1 cellular context compared by ENCODE assay signal in the genomic region with DNA sequence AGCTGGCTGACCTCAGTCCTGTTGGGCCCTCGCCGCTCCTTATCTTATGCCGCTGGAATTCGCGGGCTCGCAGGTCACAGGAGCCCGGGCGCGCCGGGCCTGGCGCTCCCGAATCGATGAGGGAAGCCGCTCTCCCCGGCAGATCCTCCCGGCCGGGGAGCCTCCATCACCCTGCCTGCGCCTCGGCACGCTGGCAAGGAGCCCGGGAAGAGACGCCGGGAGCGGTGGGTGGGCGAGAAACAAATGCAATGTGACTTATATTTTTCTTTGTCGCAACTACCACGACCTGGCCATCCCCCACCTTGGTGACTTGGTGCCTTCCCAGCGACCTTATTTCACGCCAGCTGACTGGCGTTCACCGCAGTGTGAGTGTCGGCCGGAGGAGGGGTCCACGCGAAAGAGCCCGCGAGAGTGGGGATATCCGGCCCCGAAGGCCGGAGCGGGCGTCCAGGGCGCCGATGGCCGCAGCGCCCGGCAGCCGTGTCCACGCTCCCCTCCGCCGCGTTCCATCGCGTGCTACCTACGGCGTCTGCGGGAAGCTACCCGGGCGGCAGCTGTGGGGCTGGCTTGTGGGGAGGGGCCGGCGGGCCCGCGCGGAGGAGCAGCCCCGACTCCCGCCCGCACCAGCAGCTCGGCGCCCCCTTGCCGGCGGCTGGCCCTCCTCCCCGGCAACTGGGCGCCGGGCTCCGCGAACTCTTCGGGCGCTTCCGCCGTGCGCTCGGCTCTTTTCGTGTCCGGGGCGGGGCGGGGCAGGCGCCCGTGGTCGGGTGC.
A peak's percentile ranks its signal among the peaks of the same experiment; 100 is the strongest.
TF ChIP-seq lines count a peak whose summit lies in the region.

No MANE protein-coding gene starts in this region.

TF ChIP-seq in HepG2, 621 proteins besides CTCF, POLR2A, EP300 and RAD21 (continued from another document and continues in another):
- TF ChIP-seq ZNF850 (CRISPR knock-in tag; conservative IDR thresholded peaks at IDR 0.05), result no peak
- 0 out of 2 replicates have a peak, but pooled peaks have one; percentile 53 for TF ChIP-seq ZNF235 (CRISPR knock-in tag; IDR thresholded peaks at IDR 0.05; ENCODE audit: borderline replicate concordance)
- TF ChIP-seq, protein P1, sequence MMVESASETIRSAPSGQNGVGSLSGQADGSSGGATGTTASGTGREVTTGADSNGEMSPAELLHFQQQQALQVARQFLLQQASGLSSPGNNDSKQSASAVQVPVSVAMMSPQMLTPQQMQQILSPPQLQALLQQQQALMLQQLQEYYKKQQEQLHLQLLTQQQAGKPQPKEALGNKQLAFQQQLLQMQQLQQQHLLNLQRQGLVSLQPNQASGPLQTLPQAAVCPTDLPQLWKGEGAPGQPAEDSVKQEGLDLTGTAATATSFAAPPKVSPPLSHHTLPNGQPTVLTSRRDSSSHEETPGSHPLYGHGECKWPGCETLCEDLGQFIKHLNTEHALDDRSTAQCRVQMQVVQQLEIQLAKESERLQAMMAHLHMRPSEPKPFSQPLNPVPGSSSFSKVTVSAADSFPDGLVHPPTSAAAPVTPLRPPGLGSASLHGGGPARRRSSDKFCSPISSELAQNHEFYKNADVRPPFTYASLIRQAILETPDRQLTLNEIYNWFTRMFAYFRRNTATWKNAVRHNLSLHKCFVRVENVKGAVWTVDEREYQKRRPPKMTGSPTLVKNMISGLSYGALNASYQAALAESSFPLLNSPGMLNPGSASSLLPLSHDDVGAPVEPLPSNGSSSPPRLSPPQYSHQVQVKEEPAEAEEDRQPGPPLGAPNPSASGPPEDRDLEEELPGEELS (CRISPR knock-in tag; IDR thresholded peaks at IDR 0.05), result no peak
- TF ChIP-seq ZNF24 (IDR thresholded peaks at IDR 0.05), result no peak
- TF ChIP-seq RNF2 (conservative IDR thresholded peaks at IDR 0.05; ENCODE audit: low read depth), result 0 out of 2 replicates have a peak, but pooled peaks have one; percentile 36
- no peak for TF ChIP-seq ZBTB3 (CRISPR knock-in tag; IDR thresholded peaks at IDR 0.05; ENCODE audit: borderline replicate concordance, low read depth)
- no peak for TF ChIP-seq NFRKB (IDR thresholded peaks at IDR 0.05)
- TF ChIP-seq, protein P2, sequence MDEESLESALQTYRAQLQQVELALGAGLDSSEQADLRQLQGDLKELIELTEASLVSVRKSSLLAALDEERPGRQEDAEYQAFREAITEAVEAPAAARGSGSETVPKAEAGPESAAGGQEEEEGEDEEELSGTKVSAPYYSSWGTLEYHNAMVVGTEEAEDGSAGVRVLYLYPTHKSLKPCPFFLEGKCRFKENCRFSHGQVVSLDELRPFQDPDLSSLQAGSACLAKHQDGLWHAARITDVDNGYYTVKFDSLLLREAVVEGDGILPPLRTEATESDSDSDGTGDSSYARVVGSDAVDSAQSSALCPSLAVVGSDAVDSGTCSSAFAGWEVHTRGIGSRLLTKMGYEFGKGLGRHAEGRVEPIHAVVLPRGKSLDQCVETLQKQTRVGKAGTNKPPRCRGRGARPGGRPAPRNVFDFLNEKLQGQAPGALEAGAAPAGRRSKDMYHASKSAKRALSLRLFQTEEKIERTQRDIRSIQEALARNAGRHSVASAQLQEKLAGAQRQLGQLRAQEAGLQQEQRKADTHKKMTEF (CRISPR knock-in tag; IDR thresholded peaks at IDR 0.05), result peak; percentile 83
- TF ChIP-seq CENPT (CRISPR knock-in tag; IDR thresholded peaks at IDR 0.05; ENCODE audit: low read depth), result no peak
- no peak for TF ChIP-seq ZBTB1 (CRISPR knock-in tag; IDR thresholded peaks at IDR 0.05; ENCODE audit: borderline replicate concordance)
- no peak for TF ChIP-seq IRX3 (CRISPR knock-in tag; IDR thresholded peaks at IDR 0.05; ENCODE audit: borderline replicate concordance, low read depth)
- TF ChIP-seq ZNF552 (CRISPR knock-in tag; IDR thresholded peaks at IDR 0.05; ENCODE audit: borderline replicate concordance), result no peak
- TF ChIP-seq, protein P3, sequence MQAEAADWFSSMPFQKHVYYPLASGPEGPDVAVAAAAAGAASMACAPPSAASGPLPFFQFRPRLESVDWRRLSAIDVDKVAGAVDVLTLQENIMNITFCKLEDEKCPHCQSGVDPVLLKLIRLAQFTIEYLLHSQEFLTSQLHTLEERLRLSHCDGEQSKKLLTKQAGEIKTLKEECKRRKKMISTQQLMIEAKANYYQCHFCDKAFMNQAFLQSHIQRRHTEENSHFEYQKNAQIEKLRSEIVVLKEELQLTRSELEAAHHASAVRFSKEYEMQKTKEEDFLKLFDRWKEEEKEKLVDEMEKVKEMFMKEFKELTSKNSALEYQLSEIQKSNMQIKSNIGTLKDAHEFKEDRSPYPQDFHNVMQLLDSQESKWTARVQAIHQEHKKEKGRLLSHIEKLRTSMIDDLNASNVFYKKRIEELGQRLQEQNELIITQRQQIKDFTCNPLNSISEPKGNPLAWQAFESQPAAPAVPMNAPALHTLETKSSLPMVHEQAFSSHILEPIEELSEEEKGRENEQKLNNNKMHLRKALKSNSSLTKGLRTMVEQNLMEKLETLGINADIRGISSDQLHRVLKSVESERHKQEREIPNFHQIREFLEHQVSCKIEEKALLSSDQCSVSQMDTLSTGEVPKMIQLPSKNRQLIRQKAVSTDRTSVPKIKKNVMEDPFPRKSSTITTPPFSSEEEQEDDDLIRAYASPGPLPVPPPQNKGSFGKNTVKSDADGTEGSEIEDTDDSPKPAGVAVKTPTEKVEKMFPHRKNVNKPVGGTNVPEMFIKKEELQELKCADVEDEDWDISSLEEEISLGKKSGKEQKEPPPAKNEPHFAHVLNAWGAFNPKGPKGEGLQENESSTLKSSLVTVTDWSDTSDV (CRISPR knock-in tag; IDR thresholded peaks at IDR 0.05), result peak; percentile 2; the same call in 1 of the 2 replicates
- TF ChIP-seq, protein P4, sequence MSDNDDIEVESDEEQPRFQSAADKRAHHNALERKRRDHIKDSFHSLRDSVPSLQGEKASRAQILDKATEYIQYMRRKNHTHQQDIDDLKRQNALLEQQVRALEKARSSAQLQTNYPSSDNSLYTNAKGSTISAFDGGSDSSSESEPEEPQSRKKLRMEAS (IDR thresholded peaks at IDR 0.05), result peak; percentile 70
- no peak for TF ChIP-seq CCAR2 (optimal IDR thresholded peaks at IDR 0.05; ENCODE audit: low read depth, low read length)
- TF ChIP-seq, protein P5, sequence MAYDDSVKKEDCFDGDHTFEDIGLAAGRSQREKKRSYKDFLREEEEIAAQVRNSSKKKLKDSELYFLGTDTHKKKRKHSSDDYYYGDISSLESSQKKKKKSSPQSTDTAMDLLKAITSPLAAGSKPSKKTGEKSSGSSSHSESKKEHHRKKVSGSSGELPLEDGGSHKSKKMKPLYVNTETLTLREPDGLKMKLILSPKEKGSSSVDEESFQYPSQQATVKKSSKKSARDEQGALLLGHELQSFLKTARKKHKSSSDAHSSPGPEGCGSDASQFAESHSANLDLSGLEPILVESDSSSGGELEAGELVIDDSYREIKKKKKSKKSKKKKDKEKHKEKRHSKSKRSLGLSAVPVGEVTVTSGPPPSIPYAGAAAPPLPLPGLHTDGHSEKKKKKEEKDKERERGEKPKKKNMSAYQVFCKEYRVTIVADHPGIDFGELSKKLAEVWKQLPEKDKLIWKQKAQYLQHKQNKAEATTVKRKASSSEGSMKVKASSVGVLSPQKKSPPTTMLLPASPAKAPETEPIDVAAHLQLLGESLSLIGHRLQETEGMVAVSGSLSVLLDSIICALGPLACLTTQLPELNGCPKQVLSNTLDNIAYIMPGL (CRISPR knock-in tag; IDR thresholded peaks at IDR 0.05; ENCODE audit: borderline replicate concordance in 1 of 2, low read depth in 1 of 2), result peak; percentile 46 to 77; a peak in 2 of 4 replicates
- TF ChIP-seq MAFK (conservative IDR thresholded peaks at IDR 0.05 in 1 of 2, IDR thresholded peaks at IDR 0.05 in 1 of 2; ENCODE audit: low read length in 2 of 2), result no peak
- no peak for TF ChIP-seq MXD4 (CRISPR knock-in tag; IDR thresholded peaks at IDR 0.05)
- TF ChIP-seq YEATS2 (CRISPR knock-in tag; IDR thresholded peaks at IDR 0.05; ENCODE audit: borderline replicate concordance), result 0 out of 2 replicates have a peak, but pooled peaks have one; percentile 22
- TF ChIP-seq, protein P6, sequence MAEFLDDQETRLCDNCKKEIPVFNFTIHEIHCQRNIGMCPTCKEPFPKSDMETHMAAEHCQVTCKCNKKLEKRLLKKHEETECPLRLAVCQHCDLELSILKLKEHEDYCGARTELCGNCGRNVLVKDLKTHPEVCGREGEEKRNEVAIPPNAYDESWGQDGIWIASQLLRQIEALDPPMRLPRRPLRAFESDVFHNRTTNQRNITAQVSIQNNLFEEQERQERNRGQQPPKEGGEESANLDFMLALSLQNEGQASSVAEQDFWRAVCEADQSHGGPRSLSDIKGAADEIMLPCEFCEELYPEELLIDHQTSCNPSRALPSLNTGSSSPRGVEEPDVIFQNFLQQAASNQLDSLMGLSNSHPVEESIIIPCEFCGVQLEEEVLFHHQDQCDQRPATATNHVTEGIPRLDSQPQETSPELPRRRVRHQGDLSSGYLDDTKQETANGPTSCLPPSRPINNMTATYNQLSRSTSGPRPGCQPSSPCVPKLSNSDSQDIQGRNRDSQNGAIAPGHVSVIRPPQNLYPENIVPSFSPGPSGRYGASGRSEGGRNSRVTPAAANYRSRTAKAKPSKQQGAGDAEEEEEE (CRISPR knock-in tag; IDR thresholded peaks at IDR 0.05; ENCODE audit: borderline replicate concordance), result no peak
- TF ChIP-seq, protein P7, sequence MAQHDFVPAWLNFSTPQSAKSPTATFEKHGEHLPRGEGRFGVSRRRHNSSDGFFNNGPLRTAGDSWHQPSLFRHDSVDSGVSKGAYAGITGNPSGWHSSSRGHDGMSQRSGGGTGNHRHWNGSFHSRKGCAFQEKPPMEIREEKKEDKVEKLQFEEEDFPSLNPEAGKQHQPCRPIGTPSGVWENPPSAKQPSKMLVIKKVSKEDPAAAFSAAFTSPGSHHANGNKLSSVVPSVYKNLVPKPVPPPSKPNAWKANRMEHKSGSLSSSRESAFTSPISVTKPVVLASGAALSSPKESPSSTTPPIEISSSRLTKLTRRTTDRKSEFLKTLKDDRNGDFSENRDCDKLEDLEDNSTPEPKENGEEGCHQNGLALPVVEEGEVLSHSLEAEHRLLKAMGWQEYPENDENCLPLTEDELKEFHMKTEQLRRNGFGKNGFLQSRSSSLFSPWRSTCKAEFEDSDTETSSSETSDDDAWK (CRISPR knock-in tag; IDR thresholded peaks at IDR 0.05), result no peak
- peak; percentile 39; the same call in 1 of the 2 replicates for TF ChIP-seq ISL2 (CRISPR knock-in tag; IDR thresholded peaks at IDR 0.05)
- TF ChIP-seq ZNF652 (CRISPR knock-in tag; IDR thresholded peaks at IDR 0.05; ENCODE audit: borderline replicate concordance, low read depth), result no peak
- peak; percentile 70; the same call in 1 of the 2 replicates for TF ChIP-seq PHF8 (CRISPR knock-in tag; IDR thresholded peaks at IDR 0.05)
- TF ChIP-seq SRY (CRISPR knock-in tag; IDR thresholded peaks at IDR 0.05), result peak; percentile 80; the same call in 1 of the 2 replicates
- peak; percentile 14; the same call in 1 of the 2 replicates for TF ChIP-seq ELF3 (CRISPR knock-in tag; IDR thresholded peaks at IDR 0.05)
- peak; percentile 39; the same call in 1 of the 2 replicates for TF ChIP-seq ZNF788 (CRISPR knock-in tag; IDR thresholded peaks at IDR 0.05; ENCODE audit: borderline replicate concordance)
- no peak for TF ChIP-seq ARNT (IDR thresholded peaks at IDR 0.05)
- peak; percentile 43; the same call in 1 of the 2 replicates for TF ChIP-seq NAIF1 (CRISPR knock-in tag; IDR thresholded peaks at IDR 0.05; ENCODE audit: borderline replicate concordance)
- TF ChIP-seq TCF12 (IDR thresholded peaks at IDR 0.05), result no peak
- TF ChIP-seq TCF12 (CRISPR knock-in tag; IDR thresholded peaks at IDR 0.05), result peak; percentile 60; the same call in 1 of the 2 replicates
- TF ChIP-seq MAZ (IDR thresholded peaks at IDR 0.05; ENCODE audit: borderline replicate concordance, low read depth, low read length), result peak; percentile 64; the same call in 1 of the 2 replicates
- peak; percentile 54; the same call in 1 of the 2 replicates for TF ChIP-seq MAZ (CRISPR knock-in tag; IDR thresholded peaks at IDR 0.05; ENCODE audit: low read depth)
- TF ChIP-seq ZNF547 (CRISPR knock-in tag; IDR thresholded peaks at IDR 0.05), result peak; percentile 90
- peak; percentile 57; the same call in 1 of the 2 replicates for TF ChIP-seq ZNF556 (CRISPR knock-in tag; IDR thresholded peaks at IDR 0.05; ENCODE audit: borderline replicate concordance)
- TF ChIP-seq, protein P8, sequence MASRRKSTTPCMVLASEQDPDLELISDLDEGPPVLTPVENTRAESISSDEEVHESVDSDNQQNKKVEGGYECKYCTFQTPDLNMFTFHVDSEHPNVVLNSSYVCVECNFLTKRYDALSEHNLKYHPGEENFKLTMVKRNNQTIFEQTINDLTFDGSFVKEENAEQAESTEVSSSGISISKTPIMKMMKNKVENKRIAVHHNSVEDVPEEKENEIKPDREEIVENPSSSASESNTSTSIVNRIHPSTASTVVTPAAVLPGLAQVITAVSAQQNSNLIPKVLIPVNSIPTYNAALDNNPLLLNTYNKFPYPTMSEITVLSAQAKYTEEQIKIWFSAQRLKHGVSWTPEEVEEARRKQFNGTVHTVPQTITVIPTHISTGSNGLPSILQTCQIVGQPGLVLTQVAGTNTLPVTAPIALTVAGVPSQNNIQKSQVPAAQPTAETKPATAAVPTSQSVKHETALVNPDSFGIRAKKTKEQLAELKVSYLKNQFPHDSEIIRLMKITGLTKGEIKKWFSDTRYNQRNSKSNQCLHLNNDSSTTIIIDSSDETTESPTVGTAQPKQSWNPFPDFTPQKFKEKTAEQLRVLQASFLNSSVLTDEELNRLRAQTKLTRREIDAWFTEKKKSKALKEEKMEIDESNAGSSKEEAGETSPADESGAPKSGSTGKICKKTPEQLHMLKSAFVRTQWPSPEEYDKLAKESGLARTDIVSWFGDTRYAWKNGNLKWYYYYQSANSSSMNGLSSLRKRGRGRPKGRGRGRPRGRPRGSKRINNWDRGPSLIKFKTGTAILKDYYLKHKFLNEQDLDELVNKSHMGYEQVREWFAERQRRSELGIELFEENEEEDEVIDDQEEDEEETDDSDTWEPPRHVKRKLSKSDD (CRISPR knock-in tag; IDR thresholded peaks at IDR 0.05; ENCODE audit: low read depth), result no peak
- peak; percentile 80 for TF ChIP-seq ZNF776 (CRISPR knock-in tag; IDR thresholded peaks at IDR 0.05)
- TF ChIP-seq PCBP1 (IDR thresholded peaks at IDR 0.05; ENCODE audit: borderline replicate concordance, low read depth, low read length), result no peak
